ENCODE assay signal across 16 cellular contexts in genomic region chr1:86798608-86799291, GRCh38.
A peak's percentile ranks its signal among the peaks of the same experiment; 100 is the strongest.
DNase-seq lines count a peak whose midpoint lies in the region; ATAC-seq, FAIRE-seq and TF ChIP-seq lines count a peak whose summit lies in the region.
"Had no signal": no experiment of that assay in that cellular context is flagged by ENCODE, and none has a peak within 500 bp of the region (broad histone marks: within the 10 kb centered on the region; RNA-seq: fewer than 3 reads in every experiment).

No MANE protein-coding gene starts in this region.

- CTCF ChIA-PET in activated CD8-positive, alpha-beta T cell treated with anti-CD3 and anti-CD28 coated beads, Interleukin-2, amount 10 ng/mL, durations not matched to agents 7 days and 5 days (lab: Charles Lee) = no interaction called here

- ATAC-seq in GM19351 (IDR thresholded peaks at IDR 0.05; ENCODE audit: unreplicated experiment) = peak; percentile 44
- ATAC-seq in HG02852 (IDR thresholded peaks at IDR 0.05; ENCODE audit: unreplicated experiment) = peak; percentile 70
- peak; percentile 72 for ATAC-seq in activated CD8-positive, alpha-beta T cell treated with anti-CD3 and anti-CD28 coated beads, Interleukin-2, amount 10 ng/mL, durations not matched to agents 7 days and 5 days

- TF ChIP-seq POLR2A in GM12891 (IDR thresholded peaks at IDR 0.05; ENCODE audit: low read depth, low read length) = no peak

- H3K4me1 Mint-ChIP-seq in activated CD8-positive, alpha-beta T cell treated with anti-CD3 and anti-CD28 coated beads, Interleukin-2, amount 10 ng/mL, durations not matched to agents 7 days and 5 days (ENCODE audit: low read depth) = no peaks in the 10 kb centered on the region
- H3K4me1 Mint-ChIP-seq: T-cell had no signal

- no peaks in the 10 kb centered on the region for H3K27me3 Mint-ChIP-seq in activated CD8-positive, alpha-beta T cell treated with anti-CD3 and anti-CD28 coated beads, Interleukin-2, amount 10 ng/mL, durations not matched to agents 7 days and 5 days (ENCODE audit: low read depth)
- H3K27me3 Mint-ChIP-seq: T-cell had no signal

- H3K27ac Mint-ChIP-seq in activated CD8-positive, alpha-beta T cell treated with anti-CD3 and anti-CD28 coated beads, Interleukin-2, amount 10 ng/mL, durations not matched to agents 7 days and 5 days = no peak overlapping the region
- H3K27ac Mint-ChIP-seq: activated T-helper 1 cell treated with anti-CD3 and anti-CD28 coated beads, Interleukin-12 subunit alpha, Interleukin-12 subunit beta, Interleukin-2, Interleukin-4 antibody, amounts not matched to agents 30 ng/mL and 10 ng/mL and 1 ng/mL, durations not matched to agents 14 hours and 24 hours and 36 hours; T-cell had no signal

- H3K4me3 Mint-ChIP-seq in activated CD8-positive, alpha-beta T cell treated with anti-CD3 and anti-CD28 coated beads, Interleukin-2, amount 10 ng/mL, durations not matched to agents 7 days and 5 days = no peak overlapping the region
- H3K4me3 Mint-ChIP-seq: activated T-helper 1 cell treated with anti-CD3 and anti-CD28 coated beads, Interleukin-12 subunit alpha, Interleukin-12 subunit beta, Interleukin-2, Interleukin-4 antibody, amounts not matched to agents 30 ng/mL and 10 ng/mL and 1 ng/mL, durations not matched to agents 14 hours and 24 hours and 36 hours had no signal

- no peaks in the 10 kb centered on the region for H3K9me3 Mint-ChIP-seq in activated CD8-positive, alpha-beta T cell treated with anti-CD3 and anti-CD28 coated beads, Interleukin-2, amount 10 ng/mL, durations not matched to agents 7 days and 5 days (ENCODE audit: insufficient read depth)
- H3K9me3 Mint-ChIP-seq: activated T-helper 1 cell treated with anti-CD3 and anti-CD28 coated beads, Interleukin-12 subunit alpha, Interleukin-12 subunit beta, Interleukin-2, Interleukin-4 antibody, amounts not matched to agents 30 ng/mL and 10 ng/mL and 1 ng/mL, durations not matched to agents 14 hours and 24 hours and 36 hours had no signal

- no peaks in the 10 kb centered on the region for H3K36me3 Mint-ChIP-seq in activated CD8-positive, alpha-beta T cell treated with anti-CD3 and anti-CD28 coated beads, Interleukin-2, amount 10 ng/mL, durations not matched to agents 7 days and 5 days (ENCODE audit: low read depth)
- H3K36me3 Mint-ChIP-seq: T-cell had no signal

- DNase-seq in GM12891 (ENCODE audit: insufficient read length, low spot score) (no peak), GOT3 (lab: John Stamatoyannopoulos, UW) (no peak), hypothalamus (lab: John Stamatoyannopoulos, UW) (no peak), NOMO-1 treated with DMSO at 0.1 percent for 48 hours (lab: John Stamatoyannopoulos, UW; ENCODE audit: unreplicated experiment) (no peak)
- peak; percentile 29 for DNase-seq in activated CD8-positive, alpha-beta T cell treated with anti-CD3 and anti-CD28 coated beads, Interleukin-2, amount 10 ng/mL, durations not matched to agents 7 days and 5 days
- DNase-seq in activated T-cell treated with anti-CD3 and anti-CD28 coated beads, Interleukin-2, amount 50 U/mL, for 1 hour = no peak
- DNase-seq: activated CD4-positive, alpha-beta T cell treated with anti-CD3 and anti-CD28 coated beads for 1 hour; DMS 273 treated with DMSO at 0.1 percent for 48 hours; HCEC 1CT; KG1; NCI-H1417 treated with DMSO at 0.1 percent for 48 hours; NCI-H446 treated with DMSO at 0.1 percent for 48 hours; T-cell had no signal

- peak; percentile 41 for FAIRE-seq in GM12891 (lab: Jason Lieb, UNC)

- POLR2A ChIA-PET in activated CD8-positive, alpha-beta T cell treated with anti-CD3 and anti-CD28 coated beads, Interleukin-2, amount 10 ng/mL, durations not matched to agents 7 days and 5 days (lab: Charles Lee) = no interaction called here

TF ChIP-seq in GM12891, 5 proteins besides CTCF, POLR2A, EP300 and RAD21:
- TF ChIP-seq POU2F2 (IDR thresholded peaks at IDR 0.05; ENCODE audit: low read depth, low read length) (peak; percentile 85; the same call in 1 of the 2 replicates), TAF1 (IDR thresholded peaks at IDR 0.05; ENCODE audit: low read depth, low read length) (no peak), PAX5 (IDR thresholded peaks at IDR 0.05; ENCODE audit: insufficient read depth, low read length, severe bottlenecking) (no peak), SPI1 (IDR thresholded peaks at IDR 0.05; ENCODE audit: low read depth, low read length) (peak; percentile 16; the same call in 1 of the 2 replicates)
